ENCODE assay signal across 24 cellular contexts in the genomic region with DNA sequence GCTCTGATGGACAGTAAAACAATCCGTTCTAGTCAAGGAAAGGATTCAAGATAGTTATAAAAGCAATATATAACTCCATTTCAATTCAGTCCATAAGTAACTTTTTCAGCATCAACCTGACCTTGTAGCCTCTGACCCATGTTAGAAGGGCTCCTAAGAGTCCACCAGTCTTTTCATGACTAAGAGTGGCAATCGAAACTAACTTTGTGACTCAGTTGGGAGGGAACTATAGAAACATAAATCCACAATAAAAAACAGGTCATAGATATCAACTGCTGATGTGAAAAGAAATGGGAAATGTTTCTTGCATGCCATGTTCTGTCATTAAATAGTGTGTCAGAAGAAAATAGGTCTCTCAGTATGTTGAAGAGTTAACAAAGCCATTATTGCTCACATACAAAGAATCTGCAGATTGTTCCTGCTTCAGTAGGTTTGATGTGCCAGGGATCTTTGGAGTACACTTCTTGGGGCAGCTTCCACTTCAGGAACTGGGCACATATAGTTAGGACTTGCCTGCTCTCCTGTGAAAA.
"Had no signal": no experiment of that assay in that cellular context is flagged by ENCODE, and none has a peak within 500 bp of the region (broad histone marks: within the 10 kb centered on the region; RNA-seq: fewer than 3 reads in every experiment).

No MANE protein-coding gene starts in this region.

- H3K36me3 ChIP-seq: adrenal gland, MG63, WERI-Rb-1 had no signal

- H3K4me3 ChIP-seq: adrenal gland, MG63, SJCRH30 had no signal

- H3K4me1 ChIP-seq: adrenal gland, SJCRH30 had no signal

- ATAC-seq: activated T-cell treated with anti-CD3 and anti-CD28 coated beads, Interleukin-2, amount 50 U/mL, for 4 hours; PC-3; Right ventricle myocardium inferior had no signal

- DNase-seq: activated CD4-positive, alpha-beta T cell treated with anti-CD3 and anti-CD28 coated beads for 4 hours; activated CD4-positive, alpha-beta T cell treated with anti-CD3 and anti-CD28 coated beads, Interleukin-2, amount 50 U/mL, for 4 hours; activated CD8-positive, alpha-beta memory T cell treated with anti-CD3 and anti-CD28 coated beads for 24 hours; activated gamma-delta T cell; activated naive CD4-positive, alpha-beta T cell treated with anti-CD3 and anti-CD28 coated beads for 36 hours; activated naive CD8-positive, alpha-beta T cell treated with anti-CD3 and anti-CD28 coated beads, Interleukin-2, amount 10 ng/mL, durations not matched to agents 7 days and 5 days; activated T-cell treated with anti-CD3 and anti-CD28 coated beads, Interleukin-2, amount 50 U/mL, for 4 hours; adrenal gland; aorta; central memory CD4-positive, alpha-beta T cell; MG63; NCI-H1105; NCI-H1436; NCI-H1694 treated with DMSO at 0.1 percent for 48 hours; NCI-H2081; NCI-H510A treated with DMSO at 0.1 percent for 48 hours; PC-3; RPMI8226; SJCRH30; SK-N-SH; T-helper 1 cell; WERI-Rb-1 had no signal

- H3K9ac ChIP-seq: KMS-11, SK-N-SH had no signal

- H3K27ac ChIP-seq: adrenal gland, KMS-11, SJCRH30, WERI-Rb-1 had no signal

- H3K27me3 ChIP-seq: adrenal gland, MG63, SJCRH30 had no signal

- H3K9me3 ChIP-seq: adrenal gland, MG63, SJCRH30, SK-N-SH had no signal

- H3K4me2 ChIP-seq: KMS-11, SK-N-SH had no signal
